Comparison of ENCODE assay signal across 15 cellular contexts in the genomic region with DNA sequence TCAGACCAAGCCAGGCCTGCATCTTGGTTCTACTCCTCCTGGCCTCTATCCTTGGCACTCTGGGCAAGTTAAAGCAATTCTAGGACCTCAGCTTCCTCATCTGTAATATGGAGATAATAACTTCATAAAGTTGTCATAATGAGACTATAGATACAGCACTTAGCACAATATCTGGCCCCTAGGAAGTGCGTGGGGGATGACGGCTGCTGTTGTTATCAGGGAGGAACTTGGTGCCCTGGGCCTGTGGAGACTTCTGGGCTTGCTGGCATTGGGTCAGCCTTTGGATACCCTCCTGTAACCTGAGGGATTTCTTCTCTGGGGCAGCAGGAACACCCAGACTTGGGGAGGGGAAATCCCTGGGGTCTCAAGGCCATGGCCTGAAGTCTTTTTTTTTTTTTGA. TPM values are rescaled to one million over a fixed set of nuclear protein-coding genes. Genes with fewer than 3 reads are reported as not detected.
DNase-seq lines count a peak whose midpoint lies in the region; ATAC-seq and TF ChIP-seq lines count a peak whose summit lies in the region.
"Had no signal": no experiment of that assay in that cellular context is flagged by ENCODE, and none has a peak within 500 bp of the region (broad histone marks: within the 10 kb centered on the region; RNA-seq: fewer than 3 reads in every experiment).

No MANE protein-coding gene starts in this region.

- in situ Hi-C loops in gastrocnemius medialis (cut with MboI; ENCODE audit: low sequenced_read_pairs in 4 of 4), result loop anchor here in 2 of 4 donors (25.0 kb wide), 1 partner anchor 157 kb away; no protein-coding TSS in a partner anchor

- H3K27me3 Mint-ChIP-seq in activated T-cell treated with anti-CD3 and anti-CD28 coated beads, Interleukin-2, amount 50 U/mL, for 24 hours, result no peaks in the 10 kb centered on the region
- no peaks in the 10 kb centered on the region for H3K27me3 Mint-ChIP-seq in chondrocyte (ENCODE audit: low read depth)

- no peak overlapping the region for H3K4me3 Mint-ChIP-seq in activated T-cell treated with anti-CD3 and anti-CD28 coated beads, Interleukin-2, amount 50 U/mL, for 24 hours
- no peak overlapping the region for H3K4me3 Mint-ChIP-seq in chondrocyte (ENCODE audit: unreplicated experiment)

- no peak for TF ChIP-seq POLR2A in gastrocnemius medialis (IDR thresholded peaks at IDR 0.05)

- intact Hi-C loops in gastrocnemius medialis (cut with DNase I; ENCODE audit: low total_unique reads), result no loop called here

- H3K4me1 Mint-ChIP-seq in activated T-cell treated with anti-CD3 and anti-CD28 coated beads, Interleukin-2, amount 50 U/mL, for 24 hours (ENCODE audit: low read depth), result peaks cover 14% of the 10 kb centered on the region
- H3K4me1 Mint-ChIP-seq in chondrocyte (ENCODE audit: low read depth), result peaks cover 19% of the 10 kb centered on the region

- TF ChIP-seq CTCF in chondrocyte (IDR thresholded peaks at IDR 0.05), result no peak
- no peak for TF ChIP-seq CTCF in gastrocnemius medialis (IDR thresholded peaks at IDR 0.05 in 4 of 5, conservative IDR thresholded peaks at IDR 0.05 in 1 of 5)

- no peaks in the 10 kb centered on the region for H3K4me1 ChIP-seq in gastrocnemius medialis

- H3K36me3 Mint-ChIP-seq in activated T-cell treated with anti-CD3 and anti-CD28 coated beads, Interleukin-2, amount 50 U/mL, for 24 hours (ENCODE audit: low read depth), result peaks cover 95% of the 10 kb centered on the region
- H3K36me3 Mint-ChIP-seq in chondrocyte (ENCODE audit: low read depth), result peaks cover 45% of the 10 kb centered on the region

- no peak for ATAC-seq in gastrocnemius medialis

- no peaks in the 10 kb centered on the region for H3K9me3 Mint-ChIP-seq in activated T-cell treated with anti-CD3 and anti-CD28 coated beads, Interleukin-2, amount 50 U/mL, for 24 hours
- no peaks in the 10 kb centered on the region for H3K9me3 Mint-ChIP-seq in chondrocyte (ENCODE audit: low read depth)

- no peak for DNase-seq in activated T-cell treated with anti-CD3 and anti-CD28 coated beads, Interleukin-2, amount 50 U/mL, for 24 hours
- no peak for DNase-seq in activated T-cell treated with anti-CD3 and anti-CD28 coated beads, Interleukin-2, amount 50 U/mL, for 48 hours
- DNase-seq in OCI-M1 (lab: John Stamatoyannopoulos, UW) (peak; percentile 40), chondrocyte (ENCODE audit: low spot score) (peak; percentile 35), gastrocnemius medialis (no peak), AML-193 (lab: John Stamatoyannopoulos, UW) (no peak), NCI-H1436 treated with DMSO at 0.1 percent for 48 hours (lab: John Stamatoyannopoulos, UW) (no peak), NCI-H345 (lab: John Stamatoyannopoulos, UW) (no peak)
- DNase-seq: 8988T, DMS79, NCI-H1417 treated with DMSO at 0.1 percent for 48 hours, NCI-H1930, NCI-H226, NCI-H524 treated with DMSO at 0.1 percent for 48 hours, PC-9 had no signal

- H3K27ac Mint-ChIP-seq in activated T-cell treated with anti-CD3 and anti-CD28 coated beads, Interleukin-2, amount 50 U/mL, for 24 hours, result peak overlapping the region; percentile 26
- H3K27ac Mint-ChIP-seq in chondrocyte (ENCODE audit: unreplicated experiment), result no peak overlapping the region

- H3K4me3 ChIP-seq in gastrocnemius medialis, result no peak overlapping the region
- H3K4me3 ChIP-seq: PC-9 had no signal

- H3K36me3 ChIP-seq in gastrocnemius medialis, result peaks cover 19 to 99% of the 10 kb centered on the region in 2 donors

- no peaks in the 10 kb centered on the region for H3K9me3 ChIP-seq in gastrocnemius medialis

- H3K27me3 ChIP-seq in gastrocnemius medialis, result no peaks in the 10 kb centered on the region

- peak overlapping the region; percentile 27 to 42 (median 36) for H3K27ac ChIP-seq in gastrocnemius medialis
- H3K27ac ChIP-seq: PC-9 had no signal

RNA-seq across cellular contexts. Expression of gene PFKFB3, which starts 27.6 kb away (rescaled TPM):
- total RNA-seq in chondrocyte (40.3 to 46.5 TPM (median 41.6 TPM) in 3 replicates), gastrocnemius medialis (1,000 to 10,000 TPM in 1 of 4 donors, 100 to 1,000 TPM in 3; 218 to 1,159 (median 337) TPM)

Comparison
In these comparisons a context has a peak if more than half of its experiments do, and no peak if none do; other contexts are left out.
1. DNase-seq: peak in OCI-M1 (single experiment) and chondrocyte (single experiment); none in activated T-cell treated with anti-CD3 and anti-CD28 coated beads, Interleukin-2, amount 50 U/mL, for 24 hours (single experiment), activated T-cell treated with anti-CD3 and anti-CD28 coated beads, Interleukin-2, amount 50 U/mL, for 48 hours (0 of 2), gastrocnemius medialis (0 of 2), AML-193 (0 of 2), NCI-H1436 treated with DMSO at 0.1 percent for 48 hours (single experiment) and NCI-H345 (single experiment).